ENCODE assay signal across 28 cellular contexts in the genomic region with DNA sequence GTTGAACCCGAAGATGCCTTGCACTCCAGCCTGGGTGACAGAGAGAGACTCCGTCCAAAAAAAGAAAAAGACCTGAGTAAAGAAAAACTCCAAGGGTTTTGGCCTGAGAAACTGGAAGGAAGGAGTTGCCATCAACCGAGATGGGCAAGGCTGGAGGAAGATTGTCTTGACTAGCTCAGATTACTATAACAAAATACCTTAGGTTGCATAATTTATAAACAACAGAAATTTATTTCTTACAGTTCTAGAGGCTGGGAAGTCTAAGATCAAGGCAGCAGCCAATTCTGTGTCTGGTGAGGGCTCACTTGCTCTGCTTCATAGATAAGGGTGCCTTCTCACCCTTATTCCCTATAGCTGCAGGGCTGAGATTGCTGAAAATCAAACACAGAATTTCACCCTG.
DNase-seq lines count a peak whose midpoint lies in the region; ATAC-seq, FAIRE-seq and TF ChIP-seq lines count a peak whose summit lies in the region.
"Had no signal": no experiment of that assay in that cellular context is flagged by ENCODE, and none has a peak within 500 bp of the region (broad histone marks: within the 10 kb centered on the region; RNA-seq: fewer than 3 reads in every experiment).

No MANE protein-coding gene starts in this region.

- H3K27me3 ChIP-seq in HepG2 (ENCODE audit: control insufficient read depth in 1 of 2, insufficient read depth in 2 of 2, low read length in 2 of 2) (no peaks in the 10 kb centered on the region), right lobe of liver (no peaks in the 10 kb centered on the region)
- H3K27me3 ChIP-seq: BE2C, BLaER1 had no signal

- ATAC-seq in HepG2 (no peak), right lobe of liver (no peak)
- ATAC-seq in stimulated activated effector memory CD8-positive, alpha-beta T cell treated with anti-CD3 and anti-CD28 coated beads, Interleukin-12 subunit alpha, Interleukin-12 subunit beta, amount 100 ng/mL, for 72 hours, result no peak
- ATAC-seq: GM12878 had no signal

- H3K4me1 ChIP-seq in HepG2 (ENCODE audit: insufficient read depth, low read length), result peaks cover 25% of the 10 kb centered on the region
- H3K4me1 ChIP-seq in right lobe of liver, result peaks cover 0 to 7% (median 1%) of the 10 kb centered on the region in 4 donors
- H3K4me1 ChIP-seq: BE2C had no signal

- DNase-seq in HepG2 (ENCODE audit: low spot score) (no peak), right lobe of liver (no peak), amniotic epithelial cell (ENCODE audit: low read depth) (peak; percentile 27), fibroblast of peridontal ligament (ENCODE audit: extremely low read depth) (peak; percentile 12), HUDEP-2 (lab: John Stamatoyannopoulos, UW; ENCODE audit: unreplicated experiment in 76 of 76) (no peak), NCI-H2107 (lab: John Stamatoyannopoulos, UW) (no peak), coronary artery (ENCODE audit: low spot score) (no peak)
- no peak for DNase-seq in stimulated activated effector memory CD8-positive, alpha-beta T cell treated with anti-CD3 and anti-CD28 coated beads, Interleukin-12 subunit alpha, Interleukin-12 subunit beta, amount 100 ng/mL, for 72 hours (ENCODE audit: low spot score in 2 of 2)
- DNase-seq: ACHN; BE2C; C1 segment of cervical spinal cord; CD4-positive, alpha-beta memory T cell; CD4-positive, CD25-positive, alpha-beta regulatory T cell; CD8-positive, alpha-beta memory T cell; COR-L47; DMS 273 treated with DMSO at 0.1 percent for 48 hours; DMS153; DMS53; DMS79; DND-41; EL; GDM1 had no signal

- no peak overlapping the region for H3K4me2 ChIP-seq in HepG2 (ENCODE audit: low read depth, low read length)
- H3K4me2 ChIP-seq: BLaER1 had no signal

- no peak for TF ChIP-seq EP300 in HepG2 (IDR thresholded peaks at IDR 0.05; ENCODE audit: low read depth in 2 of 2, low read length in 2 of 2)
- no peak for TF ChIP-seq EP300 in HepG2 (CRISPR knock-in tag; IDR thresholded peaks at IDR 0.05; ENCODE audit: borderline replicate concordance)

- H2AFZ ChIP-seq in HepG2 (ENCODE audit: low read length), result no peak overlapping the region

- TF ChIP-seq RAD21 in HepG2 (CRISPR knock-in tag; IDR thresholded peaks at IDR 0.05), result no peak

- in situ Hi-C loops in HepG2 (cut with HindIII; ENCODE audit: extremely low pct_ligation_motif_present, low pct_unique_long_range_greater_than_20kb), result no loop called here

- H3K27ac ChIP-seq in HepG2 (ENCODE audit: extremely low read length, insufficient read depth, low read length), result no peak overlapping the region
- H3K27ac ChIP-seq in right lobe of liver, result no peak overlapping the region
- H3K27ac ChIP-seq in coronary artery, result no peak overlapping the region
- H3K27ac ChIP-seq: 22Rv1, BLaER1 had no signal

- TF ChIP-seq POLR2A in HepG2 (IDR thresholded peaks at IDR 0.05; ENCODE audit: insufficient read depth in 1 of 2, low read depth in 2 of 2, low read length in 2 of 2) (no peak), right lobe of liver (IDR thresholded peaks at IDR 0.05) (no peak)

- H3K36me3 Mint-ChIP-seq in stimulated activated effector memory CD8-positive, alpha-beta T cell treated with anti-CD3 and anti-CD28 coated beads, Interleukin-12 subunit alpha, Interleukin-12 subunit beta, amount 100 ng/mL, for 72 hours, result peaks cover 15% of the 10 kb centered on the region
- H3K36me3 Mint-ChIP-seq: CD4-positive, CD25-positive, alpha-beta regulatory T cell had no signal

- H4K20me1 ChIP-seq in HepG2 (ENCODE audit: insufficient read depth, low read length), result no peaks in the 10 kb centered on the region
- H4K20me1 ChIP-seq: BLaER1 had no signal

- H3K9me3 ChIP-seq in HepG2 (ENCODE audit: low read length) (no peaks in the 10 kb centered on the region), right lobe of liver (no peaks in the 10 kb centered on the region)
- H3K9me3 ChIP-seq: BE2C, BLaER1 had no signal

- H3K9me3 Mint-ChIP-seq in stimulated activated effector memory CD8-positive, alpha-beta T cell treated with anti-CD3 and anti-CD28 coated beads, Interleukin-12 subunit alpha, Interleukin-12 subunit beta, amount 100 ng/mL, for 72 hours, result no peaks in the 10 kb centered on the region
- H3K9me3 Mint-ChIP-seq: CD4-positive, alpha-beta memory T cell; CD4-positive, CD25-positive, alpha-beta regulatory T cell; CD8-positive, alpha-beta memory T cell had no signal

- no peaks in the 10 kb centered on the region for H3K79me2 ChIP-seq in HepG2 (ENCODE audit: insufficient read depth, low read length)

- CTCF ChIA-PET in HepG2 (lab: Yijun Ruan, JAX; ENCODE audit: low intra/inter-chr PET ratio, low total read pairs), result no interaction called here

- no peak for FAIRE-seq in HepG2 (lab: Jason Lieb, UNC)
- FAIRE-seq: GM12878, GM12892, GM18507 had no signal

- no TSS peak for BruUV-seq in HepG2 (replicated peaks; lab: Mats Ljungman, UMichigan)

- no peak overlapping the region for H3K9ac ChIP-seq in HepG2 (ENCODE audit: insufficient read depth, low read depth, low read length)
- H3K9ac ChIP-seq: BLaER1 had no signal

- intact Hi-C loops in HepG2 (cut with micrococcal nuclease; ENCODE audit: unreplicated experiment) (loop anchor here (5.0 to 10.0 kb wide), 2 partner anchors 223 to 1886 kb away; no protein-coding TSS in a partner anchor), right lobe of liver (cut with DNase I) (no loop called here)

- H3K4me3 Mint-ChIP-seq in stimulated activated effector memory CD8-positive, alpha-beta T cell treated with anti-CD3 and anti-CD28 coated beads, Interleukin-12 subunit alpha, Interleukin-12 subunit beta, amount 100 ng/mL, for 72 hours, result no peak overlapping the region
- H3K4me3 Mint-ChIP-seq: CD14-positive monocyte; CD4-positive, alpha-beta memory T cell; CD4-positive, CD25-positive, alpha-beta regulatory T cell; CD8-positive, alpha-beta memory T cell had no signal

- TF ChIP-seq CTCF in HepG2 (CRISPR knock-in tag; IDR thresholded peaks at IDR 0.05), result no peak
- TF ChIP-seq CTCF in right lobe of liver (IDR thresholded peaks at IDR 0.05), result no peak
- no peak for TF ChIP-seq CTCF in coronary artery (IDR thresholded peaks at IDR 0.05)

- H3K4me3 ChIP-seq in HepG2 (replicated peaks in 1 of 3; ENCODE audit: insufficient read depth in 1 of 3, low read depth in 2 of 3, low read length in 3 of 3) (no peak overlapping the region), right lobe of liver (no peak overlapping the region), coronary artery (no peak overlapping the region)
- H3K4me3 ChIP-seq: BLaER1, GM12878 had no signal

- 88% methylated on average over 3 of the region's 3 CpGs for WGBS in HepG2 (ENCODE audit: low lambda C conversion rate)
- WGBS in right lobe of liver (ENCODE audit: insufficient coverage, low coverage, low lambda C conversion rate, missing lambda C conversion rate), result 83% methylated on average over 3 of the region's 3 CpGs

- POLR2A ChIA-PET in HepG2 (lab: Yijun Ruan, JAX), result no interaction called here

- peak overlapping the region; percentile 63 for H3K27ac Mint-ChIP-seq in stimulated activated effector memory CD8-positive, alpha-beta T cell treated with anti-CD3 and anti-CD28 coated beads, Interleukin-12 subunit alpha, Interleukin-12 subunit beta, amount 100 ng/mL, for 72 hours
- H3K27ac Mint-ChIP-seq: CD8-positive, alpha-beta memory T cell had no signal

- peaks cover 12% of the 10 kb centered on the region for H3K4me1 Mint-ChIP-seq in stimulated activated effector memory CD8-positive, alpha-beta T cell treated with anti-CD3 and anti-CD28 coated beads, Interleukin-12 subunit alpha, Interleukin-12 subunit beta, amount 100 ng/mL, for 72 hours

- H3K36me3 ChIP-seq in HepG2 (replicated peaks in 1 of 2; ENCODE audit: control insufficient read depth in 1 of 2, insufficient read depth in 2 of 2, low read length in 2 of 2) (no peaks in the 10 kb centered on the region), right lobe of liver (no peaks in the 10 kb centered on the region)
- H3K36me3 ChIP-seq: BE2C, BLaER1 had no signal

TF ChIP-seq in HepG2, 621 proteins besides CTCF, POLR2A, EP300 and RAD21:
- TF ChIP-seq ZC3H13 (CRISPR knock-in tag; IDR thresholded peaks at IDR 0.05) (no peak), MAFF (IDR thresholded peaks at IDR 0.05; ENCODE audit: low read depth, low read length) (peak; percentile 58), MAFK (conservative IDR thresholded peaks at IDR 0.05 in 1 of 2, IDR thresholded peaks at IDR 0.05 in 1 of 2; ENCODE audit: low read length in 2 of 2) (peak; percentile 50 to 72; a peak in 3 of 4 replicates)

Comparison
In these comparisons a context has a peak if more than half of its experiments do, and no peak if none do; other contexts are left out.
1. DNase-seq: peak in amniotic epithelial cell (single experiment) and fibroblast of peridontal ligament (single experiment); none in HepG2 (single experiment), right lobe of liver (0 of 3), stimulated activated effector memory CD8-positive, alpha-beta T cell treated with anti-CD3 and anti-CD28 coated beads, Interleukin-12 subunit alpha, Interleukin-12 subunit beta, amount 100 ng/mL, for 72 hours (0 of 2), HUDEP-2 (0 of 76), NCI-H2107 (single experiment) and coronary artery (single experiment).